22 cellular contexts compared by ENCODE assay signal in the genomic region with DNA sequence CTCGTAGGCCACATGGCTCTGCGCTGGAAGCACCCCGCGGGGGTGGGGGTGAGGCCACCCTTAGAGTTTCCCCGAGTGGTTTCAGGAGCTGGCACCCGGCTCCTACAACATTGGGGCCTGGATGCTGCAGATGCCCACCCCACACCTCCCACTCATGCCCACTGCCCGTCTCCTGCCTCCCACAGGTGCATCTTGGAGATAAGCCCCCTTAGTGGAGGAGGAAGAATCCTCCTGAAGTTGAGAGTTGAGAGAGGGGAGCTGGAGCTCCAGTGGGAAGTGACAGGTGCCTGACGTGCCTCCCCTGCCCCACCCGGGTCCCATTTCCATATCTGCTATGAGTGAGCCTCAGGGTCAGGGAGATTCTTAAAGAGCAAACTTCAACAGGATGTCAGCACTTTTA.
"Had no signal": no experiment of that assay in that cellular context is flagged by ENCODE, and none has a peak within 500 bp of the region (broad histone marks: within the 10 kb centered on the region; RNA-seq: fewer than 3 reads in every experiment).

No MANE protein-coding gene starts in this region.

- ATAC-seq: effector memory CD8-positive, alpha-beta T cell; gastrocnemius medialis; left lung; natural killer cell treated with Interleukin-12 subunit alpha and Interleukin-12 subunit beta and Interleukin-15 and Interleukin-18, amount 100 ng/mL, for 72 hours; right lobe of liver; stimulated activated naive CD8-positive, alpha-beta T cell treated with anti-CD3 and anti-CD28 coated beads, Interleukin-15, amount 100 ng/mL, for 72 hours had no signal

- H3K9me3 Mint-ChIP-seq: central memory CD8-positive, alpha-beta T cell; effector memory CD8-positive, alpha-beta T cell; natural killer cell treated with Interleukin-12 subunit alpha and Interleukin-12 subunit beta and Interleukin-15 and Interleukin-18, amount 100 ng/mL, for 72 hours; neural progenitor cell; stimulated activated naive CD8-positive, alpha-beta T cell treated with anti-CD3 and anti-CD28 coated beads, Interleukin-15, amount 100 ng/mL, for 72 hours had no signal

- H3K36me3 Mint-ChIP-seq: natural killer cell treated with Interleukin-12 subunit alpha and Interleukin-12 subunit beta and Interleukin-15 and Interleukin-18, amount 100 ng/mL, for 72 hours; neural progenitor cell had no signal

- DNase-seq: colonic mucosa; dermis blood vessel endothelial cell; effector memory CD8-positive, alpha-beta T cell; erythroblast; gastrocnemius medialis; kidney; left cardiac atrium; left lung; mammary epithelial cell; mesendoderm; nucleus accumbens; posterior cingulate gyrus; small intestine; stimulated activated CD4-positive, alpha-beta T cell treated with anti-CD3 and anti-CD28 coated beads, Interleukin-15, amount 100 ng/mL, for 24 hours; stimulated activated CD4-positive, alpha-beta T cell treated with anti-CD3 and anti-CD28 coated beads, Interleukin-2, amount 100 ng/mL, for 48 hours; stimulated activated naive CD4-positive, alpha-beta T cell; stimulated activated naive CD8-positive, alpha-beta T cell treated with anti-CD3 and anti-CD28 coated beads, Interleukin-15, amount 100 ng/mL, for 72 hours; tibial artery had no signal

- H3K27ac Mint-ChIP-seq: effector memory CD8-positive, alpha-beta T cell; natural killer cell treated with Interleukin-12 subunit alpha and Interleukin-12 subunit beta and Interleukin-15 and Interleukin-18, amount 100 ng/mL, for 72 hours; stimulated activated naive CD8-positive, alpha-beta T cell treated with anti-CD3 and anti-CD28 coated beads, Interleukin-15, amount 100 ng/mL, for 72 hours had no signal
